In genomic region chr1:162690672-162691434, GRCh38 we compare ENCODE assay signal across 9 cellular contexts. TPM values are rescaled to one million over a fixed set of nuclear protein-coding genes. Genes with fewer than 3 reads are reported as not detected.
DNase-seq lines count a peak whose midpoint lies in the region; ATAC-seq, FAIRE-seq and TF ChIP-seq lines count a peak whose summit lies in the region.
"Had no signal": no experiment of that assay in that cellular context is flagged by ENCODE, and none has a peak within 500 bp of the region (broad histone marks: within the 10 kb centered on the region; RNA-seq: fewer than 3 reads in every experiment).

No MANE protein-coding gene starts in this region.

- ATAC-seq in WTC11 (peak; percentile 88), HG02973 (IDR thresholded peaks at IDR 0.05; ENCODE audit: unreplicated experiment) (no peak)
- ATAC-seq: left colon had no signal

- peak overlapping the region; percentile 85 for H3K27ac ChIP-seq in left ventricle myocardium inferior (replicated peaks)
- H3K27ac ChIP-seq in stomach smooth muscle (ENCODE audit: low read length), result peak overlapping the region; percentile 89
- peak overlapping the region in 1 of 2 donors; percentile 43 for H3K27ac ChIP-seq in small intestine (ENCODE audit: low read depth in 1 of 2, low read length in 1 of 2)

- FAIRE-seq in small intestine (lab: Jason Lieb, UNC), result no peak

- POLR2A ChIA-PET in WTC11 (lab: Charles Lee), result interaction anchor here (0.5 kb wide), 1 partner anchor 662 kb away, joined by 3 read pairs; no protein-coding TSS in a partner anchor

- TF ChIP-seq CTCF in HFFc6 (IDR thresholded peaks at IDR 0.05), result no peak
- no peak for TF ChIP-seq CTCF in WTC11 (IDR thresholded peaks at IDR 0.05)
- TF ChIP-seq CTCF in left ventricle myocardium inferior (IDR thresholded peaks at IDR 0.05; ENCODE audit: borderline replicate concordance), result no peak

- H3K9me3 ChIP-seq in left ventricle myocardium inferior (replicated peaks) (no peaks in the 10 kb centered on the region), stomach smooth muscle (ENCODE audit: control insufficient read depth in 2 of 2, low read length in 2 of 2) (no peaks in the 10 kb centered on the region), small intestine (ENCODE audit: control insufficient read depth, low read depth) (no peaks in the 10 kb centered on the region)

- H3K36me3 ChIP-seq in left ventricle myocardium inferior, result no peaks in the 10 kb centered on the region
- no peaks in the 10 kb centered on the region for H3K36me3 ChIP-seq in stomach smooth muscle (ENCODE audit: control insufficient read depth in 2 of 2, insufficient read depth in 2 of 2, low read length in 2 of 2)
- H3K36me3 ChIP-seq in small intestine (ENCODE audit: control insufficient read depth in 2 of 2, insufficient read depth in 2 of 2, low read length in 2 of 2), result no peaks in the 10 kb centered on the region

- no peak overlapping the region for H3K4me3 ChIP-seq in left ventricle myocardium inferior
- peak overlapping the region; percentile 5 to 35 for H3K4me3 ChIP-seq in stomach smooth muscle (ENCODE audit: low read length in 2 of 2)
- no peak overlapping the region for H3K4me3 ChIP-seq in small intestine (ENCODE audit: low read depth in 1 of 2, low read length in 2 of 2)

- peaks cover 50% of the 10 kb centered on the region for H3K36me3 Mint-ChIP-seq in HFFc6 (ENCODE audit: low read depth)
- no peaks in the 10 kb centered on the region for H3K36me3 Mint-ChIP-seq in WTC11

- H3K9ac ChIP-seq in stomach smooth muscle (ENCODE audit: low read length in 2 of 2), result peak overlapping the region; percentile 40 to 47

- CTCF ChIA-PET in WTC11 (lab: Charles Lee), result no interaction called here

- DNase-seq in HFFc6 (peak; percentile 99), WTC11 (ENCODE audit: low spot score) (peak; percentile 24), left ventricle myocardium inferior (peak; percentile 47), HUDEP-2 (lab: John Stamatoyannopoulos, UW; ENCODE audit: unreplicated experiment in 76 of 76) (no peak), small intestine (no peak)
- no peak for DNase-seq in stimulated activated naive CD4-positive, alpha-beta T cell (lab: John Stamatoyannopoulos, UW)

- H3K27me3 Mint-ChIP-seq in HFFc6 (ENCODE audit: insufficient read depth) (peaks cover 3% of the 10 kb centered on the region; the same call in 1 of the 2 replicates), WTC11 (ENCODE audit: low read depth) (no peaks in the 10 kb centered on the region)

- H3K27ac Mint-ChIP-seq in HFFc6 (peak overlapping the region; percentile 91), WTC11 (peak overlapping the region; percentile 42; the same call in 1 of the 2 replicates)

- H3K4me3 Mint-ChIP-seq in HFFc6 (peak overlapping the region; percentile 70), WTC11 (no peak overlapping the region)

- H3K27me3 ChIP-seq in left ventricle myocardium inferior (ENCODE audit: low read depth) (no peaks in the 10 kb centered on the region), stomach smooth muscle (ENCODE audit: control insufficient read depth in 1 of 2, insufficient read depth in 2 of 2, low read length in 2 of 2) (no peaks in the 10 kb centered on the region), small intestine (ENCODE audit: control insufficient read depth in 2 of 2, insufficient read depth in 2 of 2, low read length in 2 of 2) (no peaks in the 10 kb centered on the region)

- H3K9me3 Mint-ChIP-seq in HFFc6 (no peaks in the 10 kb centered on the region), WTC11 (no peaks in the 10 kb centered on the region)

- H3K4me1 Mint-ChIP-seq in HFFc6 (ENCODE audit: low read depth) (peaks cover 83% of the 10 kb centered on the region), WTC11 (peaks cover 28% of the 10 kb centered on the region)

- WGBS in small intestine, 3 donors, result 54 to 77% (median 69%) methylated on average over 7 of the region's 7 CpGs

- intact Hi-C loops in left ventricle myocardium inferior (cut with micrococcal nuclease), result no loop called here

- H3K4me1 ChIP-seq in left ventricle myocardium inferior (peaks cover 79% of the 10 kb centered on the region), stomach smooth muscle (ENCODE audit: control insufficient read depth, insufficient read depth, low read length) (peaks cover 73% of the 10 kb centered on the region), small intestine (ENCODE audit: control insufficient read depth in 2 of 2, insufficient read depth in 1 of 2, low read depth in 1 of 2, low read length in 1 of 2) (peaks cover 0 to 2% of the 10 kb centered on the region in 2 donors)

TF ChIP-seq in WTC11, 78 proteins besides CTCF, POLR2A, EP300 and RAD21:
- 0 out of 2 replicates have a peak, but pooled peaks have one; percentile 4 for TF ChIP-seq ZNF121 (CRISPR knock-in tag; IDR thresholded peaks at IDR 0.05)
- no peak for TF ChIP-seq ELF4 (CRISPR knock-in tag; IDR thresholded peaks at IDR 0.05; ENCODE audit: low read depth)

RNA-seq across cellular contexts. Expression of gene DDR2, which starts 58.6 kb away (rescaled TPM):
- total RNA-seq in HFFc6 (2021; fragmentation: NEBNext Ultra II Directional; extraction: Animal tissue kit (Norgen Biotek cat#: 25700)), result 100 to 1,000 TPM; 154 to 218 (median 187) TPM
- 0.34 to 0.85 TPM (median 0.46 TPM) in 3 replicates for total RNA-seq in WTC11 (2021)
- 26.9 TPM for total RNA-seq in left ventricle myocardium inferior
- polyA plus RNA-seq in small intestine, result 10 to 100 TPM in 1 of 3 donors, 1 to 10 TPM in 1, under 1 TPM in 1; 0.89 to 11.1 (median 2.7) TPM

Comparison
In these comparisons a context has a peak if more than half of its experiments do, and no peak if none do; other contexts are left out.
1. DNase-seq: peak in HFFc6 (single experiment), WTC11 (single experiment) and left ventricle myocardium inferior (single experiment); none in HUDEP-2 (0 of 76), stimulated activated naive CD4-positive, alpha-beta T cell (0 of 6) and small intestine (single experiment).
2. H3K4me3 ChIP-seq: peak in stomach smooth muscle (2 of 2); none in left ventricle myocardium inferior (single experiment) and small intestine (0 of 2).
3. RNA of gene DDR2, which starts 58.6 kb away (total RNA-seq): 154 to 218 TPM in HFFc6 and 26.9 TPM in left ventricle myocardium inferior (single experiment); 0.34 to 0.85 TPM in WTC11; every median in the first group is over 10 times any median in the second.